Comparison of ENCODE assay signal across 8 cellular contexts in genomic region chr16:3431779-3432219, GRCh38. TPM values are rescaled to one million over a fixed set of nuclear protein-coding genes. Genes with fewer than 3 reads are reported as not detected.
A peak's percentile ranks its signal among the peaks of the same experiment; 100 is the strongest.
DNase-seq lines count a peak whose midpoint lies in the region; ATAC-seq and TF ChIP-seq lines count a peak whose summit lies in the region.

No MANE protein-coding gene starts in this region.

- no peaks in the 10 kb centered on the region for H3K79me2 ChIP-seq in GM23338 (replicated peaks; ENCODE audit: insufficient read depth)

- peak; percentile 40 for DNase-seq in GM13976 (ENCODE audit: low spot score)
- DNase-seq in activated CD4-positive, alpha-beta memory T cell treated with anti-CD3 and anti-CD28 coated beads for 36 hours, result peak; percentile 77
- no peak for DNase-seq in esophagus muscularis mucosa (ENCODE audit: extremely low spot score)
- peak; percentile 52 to 54 for DNase-seq in stimulated activated CD4-positive, alpha-beta T cell treated with anti-CD3 and anti-CD28 coated beads, Interleukin-12 subunit alpha, Interleukin-12 subunit beta, amount 100 ng/mL, for 24 hours (ENCODE audit: low read depth in 2 of 2)
- DNase-seq in NCI-H748 treated with DMSO at 0.1 percent for 48 hours (lab: John Stamatoyannopoulos, UW), result no peak
- DNase-seq in GM23338 (ENCODE audit: low spot score), result no peak
- DNase-seq in DMS153 treated with DMSO at 0.1 percent for 48 hours (lab: John Stamatoyannopoulos, UW; ENCODE audit: unreplicated experiment), result no peak

- intact Hi-C loops in activated CD4-positive, alpha-beta memory T cell treated with anti-CD3 and anti-CD28 coated beads for 36 hours (cut with micrococcal nuclease), result no loop called here
- intact Hi-C loops in esophagus muscularis mucosa (cut with DNase I), result no loop called here

- H3K27me3 ChIP-seq in esophagus muscularis mucosa, result no peaks in the 10 kb centered on the region
- no peaks in the 10 kb centered on the region for H3K27me3 ChIP-seq in GM23338 (ENCODE audit: insufficient read depth)

- in situ Hi-C loops in GM13976 (cut with MboI; ENCODE audit: low sequenced_read_pairs, unreplicated experiment), result no loop called here

- peaks cover 9% of the 10 kb centered on the region for H3K4me1 Mint-ChIP-seq in activated CD4-positive, alpha-beta memory T cell treated with anti-CD3 and anti-CD28 coated beads for 36 hours (ENCODE audit: low read depth)
- no peaks in the 10 kb centered on the region for H3K4me1 Mint-ChIP-seq in GM23338

- no peak overlapping the region for H3K4me2 ChIP-seq in GM23338

- peak overlapping the region; percentile 13 to 46 (median 36) for H3K4me3 ChIP-seq in esophagus muscularis mucosa
- H3K4me3 ChIP-seq in GM23338, result no peak overlapping the region

- peaks cover 3% of the 10 kb centered on the region for H3K9me3 Mint-ChIP-seq in activated CD4-positive, alpha-beta memory T cell treated with anti-CD3 and anti-CD28 coated beads for 36 hours
- H3K9me3 Mint-ChIP-seq in GM23338, result no peaks in the 10 kb centered on the region; the same call in 2 of the 3 replicates

- H3K9me2 ChIP-seq in GM23338 (ENCODE audit: insufficient read depth), result no peaks in the 10 kb centered on the region

- TF ChIP-seq EP300 in esophagus muscularis mucosa (IDR thresholded peaks at IDR 0.05), result no peak

- no peak overlapping the region for H3K27ac ChIP-seq in esophagus muscularis mucosa (replicated peaks in 1 of 4)
- no peak overlapping the region for H3K27ac ChIP-seq in GM23338 (ENCODE audit: low read depth)

- ATAC-seq in GM23338, result no peak
- no peak for ATAC-seq in GM19328 (IDR thresholded peaks at IDR 0.05; ENCODE audit: unreplicated experiment)

- peaks cover 7% of the 10 kb centered on the region for H4K20me1 ChIP-seq in GM23338 (replicated peaks; ENCODE audit: insufficient read depth)

- no peak for TF ChIP-seq POLR2A in esophagus muscularis mucosa (IDR thresholded peaks at IDR 0.05; ENCODE audit: low read depth)

- peaks cover 0 to 6% (median 0%) of the 10 kb centered on the region in 4 donors for H3K9me3 ChIP-seq in esophagus muscularis mucosa

- peaks cover 11% of the 10 kb centered on the region for H3K36me3 Mint-ChIP-seq in activated CD4-positive, alpha-beta memory T cell treated with anti-CD3 and anti-CD28 coated beads for 36 hours
- H3K36me3 Mint-ChIP-seq in GM23338 (ENCODE audit: low read depth), result peaks cover 5% of the 10 kb centered on the region; the same call in 2 of the 3 replicates

- POLR2A ChIA-PET in activated CD4-positive, alpha-beta memory T cell treated with anti-CD3 and anti-CD28 coated beads for 36 hours (lab: Charles Lee), result no interaction called here

- CTCF ChIA-PET in activated CD4-positive, alpha-beta memory T cell treated with anti-CD3 and anti-CD28 coated beads for 36 hours (lab: Charles Lee), result interaction anchor here (1.3 to 1.4 kb wide), 2 partner anchors 30 to 266 kb away, joined by 3 read pairs; partner anchors contain the start of genes ZNF174 and ZSCAN32

- no peaks in the 10 kb centered on the region for H3F3A ChIP-seq in GM23338 (replicated peaks; ENCODE audit: low read depth)

- H2AFZ ChIP-seq in GM23338, result no peak overlapping the region

- H3K27me3 Mint-ChIP-seq in activated CD4-positive, alpha-beta memory T cell treated with anti-CD3 and anti-CD28 coated beads for 36 hours, result no peaks in the 10 kb centered on the region
- no peaks in the 10 kb centered on the region for H3K27me3 Mint-ChIP-seq in GM23338 (ENCODE audit: insufficient read depth, low read depth, poor library complexity)

- H3K4me3 Mint-ChIP-seq in activated CD4-positive, alpha-beta memory T cell treated with anti-CD3 and anti-CD28 coated beads for 36 hours, result peak overlapping the region; percentile 34
- no peak overlapping the region for H3K4me3 Mint-ChIP-seq in GM23338

- H3K27ac Mint-ChIP-seq in activated CD4-positive, alpha-beta memory T cell treated with anti-CD3 and anti-CD28 coated beads for 36 hours, result peak overlapping the region; percentile 11
- no peak overlapping the region for H3K27ac Mint-ChIP-seq in GM23338

- 72% methylated on average over 22 of the region's 26 CpGs for WGBS in esophagus muscularis mucosa

- H3K4me1 ChIP-seq in esophagus muscularis mucosa, result no peaks in the 10 kb centered on the region
- H3K4me1 ChIP-seq in GM23338 (ENCODE audit: insufficient read depth), result no peaks in the 10 kb centered on the region

- no peak for TF ChIP-seq CTCF in GM13976 (IDR thresholded peaks at IDR 0.05; ENCODE audit: borderline replicate concordance, control extremely low read depth, extremely low read depth, insufficient read depth, missing control alignments)
- TF ChIP-seq CTCF in esophagus muscularis mucosa (IDR thresholded peaks at IDR 0.05), result no peak
- TF ChIP-seq CTCF in GM23338 (conservative IDR thresholded peaks at IDR 0.05; ENCODE audit: low read depth in 2 of 2), result no peak

- H3K36me3 ChIP-seq in esophagus muscularis mucosa, result peaks cover 0 to 24% (median 15%) of the 10 kb centered on the region in 4 donors
- H3K36me3 ChIP-seq in GM23338 (ENCODE audit: insufficient read depth), result no peaks in the 10 kb centered on the region

TF ChIP-seq in GM23338, 12 proteins besides CTCF, POLR2A, EP300 and RAD21 (continues in another document):
- no peak for TF ChIP-seq EZH2 (IDR thresholded peaks at IDR 0.05; ENCODE audit: low read depth, unreplicated experiment)
- no peak for TF ChIP-seq REST (IDR thresholded peaks at IDR 0.05; ENCODE audit: unreplicated experiment)
- no peak for TF ChIP-seq NANOG (IDR thresholded peaks at IDR 0.05; ENCODE audit: borderline replicate concordance)
- TF ChIP-seq ETS1 (IDR thresholded peaks at IDR 0.05), result no peak
- TF ChIP-seq POLR2AphosphoS5 (IDR thresholded peaks at IDR 0.05; ENCODE audit: low read depth), result no peak
- TF ChIP-seq CREB1 (CRISPR knock-in tag; IDR thresholded peaks at IDR 0.05; ENCODE audit: low read depth), result no peak
- TF ChIP-seq ZNF331 (CRISPR knock-in tag; IDR thresholded peaks at IDR 0.05; ENCODE audit: low read depth), result no peak

RNA-seq across cellular contexts. Expression of gene ZNF597, which starts 11.5 kb away (rescaled TPM):
- 1 to 10 TPM; 1.6 to 2.1 TPM for total RNA-seq in activated CD4-positive, alpha-beta memory T cell treated with anti-CD3 and anti-CD28 coated beads for 36 hours
- 1 to 10 TPM; 1.5 to 2.2 (median 1.8) TPM for total RNA-seq in esophagus muscularis mucosa
- total RNA-seq in GM23338 (2014; rRNA removed; shearing (Covaris generic)), result 2.4 and 3.8 TPM in 2 replicates
- 0.87 and 1.2 TPM in 2 replicates for polyA plus RNA-seq in GM23338 (2016; fragmentation: Nextera tagmentation; extraction: Ambion mirVana)

RNA-seq across cellular contexts. Expression of gene NAA60, which starts 11.7 kb away (rescaled TPM):
- total RNA-seq in activated CD4-positive, alpha-beta memory T cell treated with anti-CD3 and anti-CD28 coated beads for 36 hours, result 10 to 100 TPM; 26.9 to 34.1 TPM
- 10 to 100 TPM; 28.0 to 59.8 (median 47.8) TPM for total RNA-seq in esophagus muscularis mucosa
- 32.4 and 42.6 TPM in 2 replicates for total RNA-seq in GM23338 (2014; rRNA removed; shearing (Covaris generic))
- polyA plus RNA-seq in GM23338 (2016; fragmentation: Nextera tagmentation; extraction: Ambion mirVana), result 36.5 and 40.3 TPM in 2 replicates

RNA-seq across cellular contexts. Expression of gene ZNF174, which starts 30.8 kb away (rescaled TPM):
- total RNA-seq in activated CD4-positive, alpha-beta memory T cell treated with anti-CD3 and anti-CD28 coated beads for 36 hours, result 1 to 10 TPM; 6.0 to 7.3 TPM
- total RNA-seq in esophagus muscularis mucosa, result 10 to 100 TPM in 3 of 4 donors, 1 to 10 TPM in 1; 8.9 to 23.2 (median 16.4) TPM
- total RNA-seq in GM23338 (2014; rRNA removed; shearing (Covaris generic)), result 13.2 and 13.8 TPM in 2 replicates
- 9.0 and 10.8 TPM in 2 replicates for polyA plus RNA-seq in GM23338 (2016; fragmentation: Nextera tagmentation; extraction: Ambion mirVana)

RNA-seq across cellular contexts. Expression of gene ZSCAN32, which starts 31.0 kb away (rescaled TPM):
- 10 to 100 TPM; 10.9 to 11.9 TPM for total RNA-seq in activated CD4-positive, alpha-beta memory T cell treated with anti-CD3 and anti-CD28 coated beads for 36 hours
- 10 to 100 TPM; 12.9 to 16.1 (median 15.2) TPM for total RNA-seq in esophagus muscularis mucosa
- 16.5 and 19.2 TPM in 2 replicates for total RNA-seq in GM23338 (2014; rRNA removed; shearing (Covaris generic))
- polyA plus RNA-seq in GM23338 (2016; fragmentation: Nextera tagmentation; extraction: Ambion mirVana), result 9.6 and 11.7 TPM in 2 replicates

Comparison
In these comparisons a context has a peak if more than half of its experiments do, and no peak if none do; other contexts are left out.
1. DNase-seq: peak in GM13976 (single experiment), activated CD4-positive, alpha-beta memory T cell treated with anti-CD3 and anti-CD28 coated beads for 36 hours (single experiment) and stimulated activated CD4-positive, alpha-beta T cell treated with anti-CD3 and anti-CD28 coated beads, Interleukin-12 subunit alpha, Interleukin-12 subunit beta, amount 100 ng/mL, for 24 hours (2 of 2); none in esophagus muscularis mucosa (single experiment), NCI-H748 treated with DMSO at 0.1 percent for 48 hours (single experiment), GM23338 (single experiment) and DMS153 treated with DMSO at 0.1 percent for 48 hours (single experiment).